20 cellular contexts compared by ENCODE assay signal in genomic region chr6:45474376-45474775, GRCh38.
"Had no signal": no experiment of that assay in that cellular context is flagged by ENCODE, and none has a peak within 500 bp of the region (broad histone marks: within the 10 kb centered on the region; RNA-seq: fewer than 3 reads in every experiment).

No MANE protein-coding gene starts in this region.

- H3K27me3 ChIP-seq: heart left ventricle, sigmoid colon, thyroid gland had no signal

- H3K27ac ChIP-seq: heart left ventricle, lower lobe of right lung, sigmoid colon, thyroid gland had no signal

- H3K4me1 Mint-ChIP-seq: activated B cell treated with CpG ODN at 0.5 μM for 24 hours had no signal

- H3K4me3 ChIP-seq: heart left ventricle, lower lobe of right lung, sigmoid colon, thyroid gland had no signal

- H3K36me3 ChIP-seq: heart left ventricle, lower lobe of right lung, sigmoid colon, thyroid gland had no signal

- ATAC-seq: effector memory CD8-positive, alpha-beta T cell; heart left ventricle; left cardiac atrium had no signal

- H3K27ac Mint-ChIP-seq: activated B cell treated with CpG ODN at 0.5 μM for 24 hours; activated CD4-positive, alpha-beta T cell treated with anti-CD3 and anti-CD28 coated beads, Interleukin-2, amount 10 ng/mL, durations not matched to agents 7 days and 5 days; activated naive CD4-positive, alpha-beta T cell treated with anti-CD3 and anti-CD28 coated beads, Interleukin-2, amount 50 U/mL, for 72 hours; T-helper 1 cell treated with Interleukin-12 subunit alpha and Interleukin-12 subunit beta and Interleukin-4 antibody, amounts not matched to agents 30 μg/mL and 1 μg/mL, for 36 hours had no signal

- FAIRE-seq: frontal cortex, TTC549, urothelium cell line had no signal

- H3K9me3 ChIP-seq: heart left ventricle, lower lobe of right lung, sigmoid colon, thyroid gland had no signal

- H3K27me3 Mint-ChIP-seq: activated B cell treated with CpG ODN at 0.5 μM for 24 hours; activated CD4-positive, alpha-beta T cell treated with anti-CD3 and anti-CD28 coated beads, Interleukin-2, amount 10 ng/mL, durations not matched to agents 7 days and 5 days; central memory CD8-positive, alpha-beta T cell; effector memory CD8-positive, alpha-beta T cell had no signal

- H3K4me3 Mint-ChIP-seq: activated B cell treated with CpG ODN at 0.5 μM for 24 hours; activated CD4-positive, alpha-beta T cell treated with anti-CD3 and anti-CD28 coated beads, Interleukin-2, amount 10 ng/mL, durations not matched to agents 7 days and 5 days; brain; central memory CD8-positive, alpha-beta T cell; effector memory CD8-positive, alpha-beta T cell; T-helper 1 cell treated with Interleukin-12 subunit alpha and Interleukin-12 subunit beta and Interleukin-4 antibody, amounts not matched to agents 30 μg/mL and 1 μg/mL, for 36 hours had no signal

- H3K4me1 ChIP-seq: thyroid gland had no signal

- H3K9me3 Mint-ChIP-seq: activated B cell treated with CpG ODN at 0.5 μM for 24 hours; activated CD4-positive, alpha-beta T cell treated with anti-CD3 and anti-CD28 coated beads, Interleukin-2, amount 10 ng/mL, durations not matched to agents 7 days and 5 days; activated naive CD4-positive, alpha-beta T cell treated with anti-CD3 and anti-CD28 coated beads, Interleukin-2, amount 50 U/mL, for 72 hours; brain; central memory CD8-positive, alpha-beta T cell; effector memory CD8-positive, alpha-beta T cell; T-helper 1 cell treated with Interleukin-12 subunit alpha and Interleukin-12 subunit beta and Interleukin-4 antibody, amounts not matched to agents 30 μg/mL and 1 μg/mL, for 36 hours had no signal

- H3K36me3 Mint-ChIP-seq: brain had no signal

- DNase-seq: activated B cell treated with CpG ODN at 0.5 μM for 24 hours; activated CD4-positive, alpha-beta T cell treated with anti-CD3 and anti-CD28 coated beads, Interleukin-2, amount 10 ng/mL, durations not matched to agents 7 days and 5 days; activated gamma-delta T cell; activated T-cell treated with anti-CD3 and anti-CD28 coated beads, Interleukin-2, amount 50 U/mL, for 1 hour; amniotic stem cell; effector memory CD8-positive, alpha-beta T cell; heart left ventricle; left cardiac atrium; lower lobe of right lung; midbrain; sigmoid colon; stimulated activated CD4-positive, alpha-beta T cell treated with anti-CD3 and anti-CD28 coated beads, Interleukin-1b, Interleukin-23, amount 100 ng/mL, for 48 hours; thyroid gland had no signal
